In the genomic region with DNA sequence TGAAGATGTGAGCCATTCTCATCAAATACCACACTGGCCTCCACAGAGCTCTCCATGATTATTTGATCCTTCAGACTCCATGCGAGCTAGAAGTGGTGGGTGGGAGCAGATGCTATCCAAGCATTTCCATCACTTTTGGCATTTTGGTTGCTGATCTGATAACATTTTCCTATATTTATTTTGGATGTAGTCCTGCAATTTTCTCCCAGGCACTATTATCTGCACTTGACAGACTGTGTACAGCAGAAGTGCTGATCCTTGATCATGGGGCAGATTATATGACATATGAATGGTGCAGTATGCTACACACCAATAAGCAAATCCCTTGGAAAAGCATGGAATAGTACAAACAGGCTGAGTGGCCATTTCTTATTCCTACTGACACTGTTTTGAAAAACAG, we compare ENCODE assay signal across 28 cellular contexts.
"Had no signal": no experiment of that assay in that cellular context is flagged by ENCODE, and none has a peak within 500 bp of the region (broad histone marks: within the 10 kb centered on the region; RNA-seq: fewer than 3 reads in every experiment).

No MANE protein-coding gene starts in this region.

- H3K9me3 Mint-ChIP-seq: stimulated activated naive B cell treated with anti-CD40 and anti-IgM and Interleukin-4, amounts not matched to agents 10 μg/mL and 1 μg/mL and 100 μg/mL, for 72 hours had no signal

- DNase-seq: naive thymus-derived CD4-positive, alpha-beta T cell; natural killer cell; occipital lobe; posterior cingulate gyrus; psoas muscle; right cardiac atrium; right lobe of liver; sigmoid colon; small intestine; stimulated activated CD4-positive, alpha-beta T cell treated with anti-CD3 and anti-CD28 coated beads, Interleukin-15, amount 100 ng/mL, for 24 hours; stimulated activated CD4-positive, alpha-beta T cell treated with anti-CD3 and anti-CD28 coated beads, Interleukin-2, amount 100 ng/mL, for 24 hours; stimulated activated CD4-positive, alpha-beta T cell treated with anti-CD3 and anti-CD28 coated beads, Interleukin-2, amount 100 ng/mL, for 48 hours; stimulated activated CD4-positive, alpha-beta T cell treated with anti-CD3 and anti-CD28 coated beads, Interleukin-4, amount 100 ng/mL, for 24 hours; stimulated activated naive B cell treated with anti-CD40 and anti-IgM and Interleukin-4, amounts not matched to agents 10 μg/mL and 1 μg/mL and 100 μg/mL, for 72 hours; stimulated activated naive CD4-positive, alpha-beta T cell treated with Interleukin-2 at 50 U/mL for 16 hours; stomach; thyroid gland; trophoblast cell; upper lobe of left lung had no signal

- H3K27ac ChIP-seq: neural progenitor cell, parathyroid adenoma, psoas muscle, right lobe of liver, sigmoid colon, stomach, thoracic aorta, thyroid gland, tibial nerve, upper lobe of left lung, vagina had no signal

- H3K4me3 ChIP-seq: neural progenitor cell, psoas muscle, right lobe of liver, sigmoid colon, stomach, thoracic aorta, thyroid gland, tibial nerve, upper lobe of left lung, vagina had no signal

- H3K4me3 Mint-ChIP-seq: naive thymus-derived CD4-positive, alpha-beta T cell; natural killer cell; nephron; neural progenitor cell; stimulated activated effector memory CD8-positive, alpha-beta T cell treated with anti-CD3 and anti-CD28 coated beads, Interleukin-12 subunit alpha, Interleukin-12 subunit beta, amount 100 ng/mL, for 72 hours; stimulated activated naive B cell treated with anti-CD40 and anti-IgM and Interleukin-4, amounts not matched to agents 10 μg/mL and 1 μg/mL and 100 μg/mL, for 72 hours; stimulated activated naive CD8-positive, alpha-beta T cell treated with anti-CD3 and anti-CD28 coated beads, Interleukin-15, Interleukin-2, amounts not matched to agents 100 ng/mL and 50 ng/mL, for 24 hours had no signal

- H3K27me3 Mint-ChIP-seq: naive thymus-derived CD4-positive, alpha-beta T cell; progenitor cell of endocrine pancreas; stimulated activated naive B cell treated with anti-CD40 and anti-IgM and Interleukin-4, amounts not matched to agents 10 μg/mL and 1 μg/mL and 100 μg/mL, for 72 hours; stimulated activated naive CD8-positive, alpha-beta T cell treated with anti-CD3 and anti-CD28 coated beads, Interleukin-15, Interleukin-2, amounts not matched to agents 100 ng/mL and 50 ng/mL, for 24 hours had no signal

- ATAC-seq: naive thymus-derived CD4-positive, alpha-beta T cell; natural killer cell; psoas muscle; right cardiac atrium; right lobe of liver; stimulated activated effector memory CD8-positive, alpha-beta T cell treated with anti-CD3 and anti-CD28 coated beads, Interleukin-12 subunit alpha, Interleukin-12 subunit beta, amount 100 ng/mL, for 72 hours; stimulated activated naive B cell treated with anti-CD40 and anti-IgM and Interleukin-4, amounts not matched to agents 10 μg/mL and 1 μg/mL and 100 μg/mL, for 72 hours had no signal

- H3K36me3 ChIP-seq: neural progenitor cell, right lobe of liver, sigmoid colon, stomach, thoracic aorta, thyroid gland, tibial nerve, upper lobe of left lung, vagina had no signal

- H3K4me1 ChIP-seq: neural progenitor cell, parathyroid adenoma, psoas muscle, right lobe of liver, sigmoid colon, stomach, thyroid gland, tibial nerve, upper lobe of left lung, vagina had no signal

- H3K36me3 Mint-ChIP-seq: naive thymus-derived CD4-positive, alpha-beta T cell; natural killer cell; neural progenitor cell; stimulated activated effector memory CD8-positive, alpha-beta T cell treated with anti-CD3 and anti-CD28 coated beads, Interleukin-12 subunit alpha, Interleukin-12 subunit beta, amount 100 ng/mL, for 72 hours; stimulated activated naive B cell treated with anti-CD40 and anti-IgM and Interleukin-4, amounts not matched to agents 10 μg/mL and 1 μg/mL and 100 μg/mL, for 72 hours had no signal

- H3K27ac Mint-ChIP-seq: naive thymus-derived CD4-positive, alpha-beta T cell; natural killer cell; nephron; neural progenitor cell; progenitor cell of endocrine pancreas; stimulated activated effector memory CD8-positive, alpha-beta T cell treated with anti-CD3 and anti-CD28 coated beads, Interleukin-12 subunit alpha, Interleukin-12 subunit beta, amount 100 ng/mL, for 72 hours; stimulated activated naive B cell treated with anti-CD40 and anti-IgM and Interleukin-4, amounts not matched to agents 10 μg/mL and 1 μg/mL and 100 μg/mL, for 72 hours; stimulated activated naive CD8-positive, alpha-beta T cell treated with anti-CD3 and anti-CD28 coated beads, Interleukin-15, Interleukin-2, amounts not matched to agents 100 ng/mL and 50 ng/mL, for 24 hours had no signal

- H3K4me1 Mint-ChIP-seq: naive thymus-derived CD4-positive, alpha-beta T cell; natural killer cell; nephron; neural progenitor cell; stimulated activated effector memory CD8-positive, alpha-beta T cell treated with anti-CD3 and anti-CD28 coated beads, Interleukin-12 subunit alpha, Interleukin-12 subunit beta, amount 100 ng/mL, for 72 hours; stimulated activated naive B cell treated with anti-CD40 and anti-IgM and Interleukin-4, amounts not matched to agents 10 μg/mL and 1 μg/mL and 100 μg/mL, for 72 hours had no signal

- H3K9me3 ChIP-seq: psoas muscle, right lobe of liver, sigmoid colon, thoracic aorta, thyroid gland, tibial nerve, upper lobe of left lung, vagina had no signal

- H3K27me3 ChIP-seq: neural progenitor cell, right lobe of liver, sigmoid colon, stomach, thyroid gland, tibial nerve, upper lobe of left lung, vagina had no signal
